Comparison of ENCODE assay signal across 9 cellular contexts in the genomic region with DNA sequence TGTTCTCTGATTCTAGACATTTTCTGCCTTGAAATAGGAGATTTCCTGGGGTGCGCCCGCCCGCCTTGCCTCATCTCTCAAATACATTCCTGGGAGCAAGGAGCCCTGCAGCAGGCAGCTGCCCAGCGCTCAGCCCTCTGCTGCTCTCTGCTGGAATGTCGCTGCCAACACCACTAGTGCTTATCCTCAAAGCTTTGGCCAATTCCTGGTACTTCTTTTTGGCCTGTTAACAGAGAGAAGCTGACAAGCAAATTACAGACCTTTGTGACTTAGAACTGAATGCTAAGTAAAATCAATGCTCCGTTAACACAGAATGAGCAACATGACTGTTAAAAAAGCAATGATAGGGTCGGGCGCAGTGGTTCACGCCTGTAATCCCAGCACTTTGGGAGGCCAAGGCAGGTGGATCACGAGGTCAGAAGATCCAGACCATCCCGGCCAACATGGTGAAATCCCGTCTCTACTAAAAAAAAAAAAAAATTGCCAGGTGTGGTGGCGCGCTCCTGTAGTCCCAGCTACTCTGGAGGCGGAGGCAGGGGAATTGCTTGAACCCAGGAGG. TPM values are rescaled to one million over a fixed set of nuclear protein-coding genes. Genes with fewer than 3 reads are reported as not detected.
DNase-seq lines count a peak whose midpoint lies in the region; ATAC-seq and TF ChIP-seq lines count a peak whose summit lies in the region.
"Had no signal": no experiment of that assay in that cellular context is flagged by ENCODE, and none has a peak within 500 bp of the region (broad histone marks: within the 10 kb centered on the region; RNA-seq: fewer than 3 reads in every experiment).

No MANE protein-coding gene starts in this region.

- peak in 1 of 2 donors; percentile 21 for TF ChIP-seq EP300 in tibial nerve (IDR thresholded peaks at IDR 0.05)

- no peaks in the 10 kb centered on the region for H3K79me2 ChIP-seq in parathyroid adenoma

- H3K27ac ChIP-seq in SJSA1 (no peak overlapping the region), parathyroid adenoma (peak overlapping the region; percentile 11), tibial nerve (no peak overlapping the region)
- H3K27ac ChIP-seq: epithelial cell of prostate had no signal

- H3K4me1 ChIP-seq in SJSA1 (replicated peaks) (no peaks in the 10 kb centered on the region), parathyroid adenoma (peaks cover 10% of the 10 kb centered on the region), tibial nerve (peaks cover 0 to 12% (median 5%) of the 10 kb centered on the region in 4 donors)

- H3K9me3 ChIP-seq in MG63 (no peaks in the 10 kb centered on the region), SJSA1 (replicated peaks) (no peaks in the 10 kb centered on the region), parathyroid adenoma (ENCODE audit: control insufficient read depth, low read length) (no peaks in the 10 kb centered on the region), tibial nerve (peaks cover 0 to 2% (median 0%) of the 10 kb centered on the region in 4 donors)

- H3K4me2 ChIP-seq in parathyroid adenoma (ENCODE audit: low read length), result peak overlapping the region; percentile 1

- H3K4me3 ChIP-seq in MG63 (no peak overlapping the region), SJSA1 (no peak overlapping the region), parathyroid adenoma (ENCODE audit: low read depth, low read length) (no peak overlapping the region), tibial nerve (no peak overlapping the region)

- TF ChIP-seq CTCF in parathyroid adenoma (IDR thresholded peaks at IDR 0.05) (peak; percentile 98), tibial nerve (IDR thresholded peaks at IDR 0.05) (peak; percentile 88 to 92 (median 89))

- H3K36me3 ChIP-seq in MG63 (no peaks in the 10 kb centered on the region), SJSA1 (no peaks in the 10 kb centered on the region), parathyroid adenoma (ENCODE audit: control insufficient read depth, insufficient read depth, low read length) (no peaks in the 10 kb centered on the region), tibial nerve (no peaks in the 10 kb centered on the region)

- H2AFZ ChIP-seq in parathyroid adenoma, result peak overlapping the region; percentile 69

- H3K27me3 ChIP-seq in MG63, result no peaks in the 10 kb centered on the region
- H3K27me3 ChIP-seq in SJSA1 (replicated peaks), result 0 out of 2 replicates have a peak, but pooled peaks cover 2% of the 10 kb centered on the region
- H3K27me3 ChIP-seq in parathyroid adenoma (ENCODE audit: control insufficient read depth, insufficient read depth, low read length), result no peaks in the 10 kb centered on the region
- no peaks in the 10 kb centered on the region for H3K27me3 ChIP-seq in tibial nerve

- peak; percentile 76 for ATAC-seq in GM21619 (IDR thresholded peaks at IDR 0.05; ENCODE audit: unreplicated experiment)

- no peak overlapping the region for H3K9ac ChIP-seq in parathyroid adenoma

- TF ChIP-seq POLR2A in tibial nerve (IDR thresholded peaks at IDR 0.05), result no peak

- peak; percentile 60 for DNase-seq in DMS153 treated with DMSO at 0.1 percent for 48 hours (lab: John Stamatoyannopoulos, UW; ENCODE audit: unreplicated experiment)
- peak; percentile 66 for DNase-seq in MG63
- peak; percentile 55 to 73 for DNase-seq in SJSA1 (ENCODE audit: low read depth in 1 of 2, low spot score in 2 of 2)
- DNase-seq in activated gamma-delta T cell treated with anti-CD3 and anti-CD28 coated beads, Interleukin-2, amount 50 U/mL, for 16 hours (ENCODE audit: low read depth), result peak; percentile 61
- peak; percentile 76 for DNase-seq in germinal center (ENCODE audit: low spot score)
- DNase-seq in tibial nerve (ENCODE audit: low spot score in 2 of 2), result peak; percentile 61 to 74

- 48 to 51% methylated on average over 15 of the region's 15 CpGs for WGBS in tibial nerve, 2 donors

RNA-seq across cellular contexts. Expression of a gene that starts 41.9 kb away (rescaled TPM):
- 27.7 and 42.8 TPM in 2 replicates for total RNA-seq in MG63 (2014; rRNA removed; shearing (Covaris generic); ENCODE audit: low replicate concordance)
- 45.3 and 53.6 TPM in 2 replicates for total RNA-seq in SJSA1 (2014; rRNA removed; shearing (Covaris generic))
- total RNA-seq in tibial nerve, result 10 to 100 TPM; 69.6 to 79.5 (median 71.5) TPM
